1 cellular context compared by ENCODE assay signal in genomic region chr13:47049276-47049989, GRCh38.
TF ChIP-seq lines count a peak whose summit lies in the region.

No MANE protein-coding gene starts in this region.

TF ChIP-seq in SK-N-SH treated with all-trans-retinoic acid at 6 μM for 48 hours, 23 proteins besides CTCF, POLR2A, EP300 and RAD21 (continued from another document):
- TF ChIP-seq ESRRG (CRISPR knock-in tag; IDR thresholded peaks at IDR 0.05) (no peak), TCF4 (CRISPR knock-in tag; IDR thresholded peaks at IDR 0.05; ENCODE audit: borderline replicate concordance) (no peak), ZNF565 (CRISPR knock-in tag; conservative IDR thresholded peaks at IDR 0.05; ENCODE audit: low read depth) (no peak)
